8 cellular contexts compared by ENCODE assay signal in the genomic region with DNA sequence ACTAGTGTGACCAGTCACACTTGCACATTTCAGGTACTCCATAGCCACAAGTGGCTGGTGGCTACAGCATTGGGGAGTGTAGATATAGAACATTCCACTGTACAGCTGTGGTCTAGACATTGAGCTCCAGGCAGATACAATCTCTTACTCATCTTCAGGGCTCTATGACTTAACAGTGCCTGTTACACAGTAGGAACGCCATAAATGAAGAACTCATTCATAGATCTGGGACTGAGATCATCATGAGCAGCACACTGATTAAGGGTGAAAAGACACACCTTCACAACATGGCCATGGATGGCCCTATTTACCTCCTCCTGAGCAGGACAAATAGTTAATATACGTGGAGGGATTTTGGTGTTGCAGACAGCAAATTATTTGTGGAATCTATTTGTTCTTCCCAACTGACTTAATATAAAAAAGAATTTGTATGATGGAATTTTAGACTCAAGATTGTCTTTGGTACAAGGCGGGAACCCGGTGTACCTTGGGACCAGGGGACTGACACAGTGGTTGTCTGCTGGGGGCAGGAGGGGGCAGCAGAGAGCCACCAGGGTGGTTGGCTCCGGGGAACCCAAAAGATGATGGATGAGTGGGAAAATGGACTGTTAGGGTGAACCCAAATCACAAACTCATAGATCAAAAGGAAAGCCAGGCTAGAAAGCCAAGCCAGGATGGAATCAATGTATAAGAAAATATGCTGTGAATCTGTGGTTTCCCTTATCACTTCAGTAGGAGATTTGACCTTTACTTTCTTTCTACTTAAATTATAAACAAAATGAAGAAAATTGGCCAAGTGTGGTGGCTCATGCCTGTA. TPM values are rescaled to one million over a fixed set of nuclear protein-coding genes. Genes with fewer than 3 reads are reported as not detected.
A peak's percentile ranks its signal among the peaks of the same experiment; 100 is the strongest.
DNase-seq lines count a peak whose midpoint lies in the region; ATAC-seq and TF ChIP-seq lines count a peak whose summit lies in the region.

No MANE protein-coding gene starts in this region.

- no peak overlapping the region for H3K4me2 ChIP-seq in SU-DHL-6 (ENCODE audit: low read depth, low read length, poor library complexity, severe bottlenecking)

- H3K9me3 ChIP-seq in SU-DHL-6 (ENCODE audit: insufficient read depth, low read length) (no peaks in the 10 kb centered on the region), adipocyte (ENCODE audit: control insufficient read depth, low read length) (no peaks in the 10 kb centered on the region), right cardiac atrium (ENCODE audit: control insufficient read depth, low read length) (no peaks in the 10 kb centered on the region), spleen (peaks cover 0 to 9% (median 5%) of the 10 kb centered on the region in 8 donors)

- DNase-seq in NCI-H2227 (lab: John Stamatoyannopoulos, UW; ENCODE audit: unreplicated experiment) = peak; percentile 23
- no peak for DNase-seq in NCI-H2227 treated with DMSO at 0.1 percent for 48 hours (lab: John Stamatoyannopoulos, UW)
- peak; percentile 2 for DNase-seq in KG1 (lab: John Stamatoyannopoulos, UW)
- DNase-seq in adipocyte (ENCODE audit: low read depth) = peak; percentile 75
- peak; percentile 62 to 83 (median 83) for DNase-seq in right cardiac atrium
- DNase-seq in spleen = peak; percentile 82

- H3K4me1 ChIP-seq in adipocyte (ENCODE audit: control insufficient read depth, insufficient read depth, low read length) = peaks cover 8% of the 10 kb centered on the region
- H3K4me1 ChIP-seq in right cardiac atrium (ENCODE audit: control insufficient read depth, insufficient read depth, low read length) = no peaks in the 10 kb centered on the region
- peaks cover 0 to 16% (median 9%) of the 10 kb centered on the region in 6 donors for H3K4me1 ChIP-seq in spleen

- no peak for TF ChIP-seq POLR2A in spleen (IDR thresholded peaks at IDR 0.05)

- peak; percentile 91 for TF ChIP-seq CTCF in SU-DHL-6 (IDR thresholded peaks at IDR 0.05; ENCODE audit: insufficient read depth, low read length, poor library complexity, severe bottlenecking)
- TF ChIP-seq CTCF in spleen (IDR thresholded peaks at IDR 0.05 in 8 of 11, conservative IDR thresholded peaks at IDR 0.05 in 3 of 11) = peak; percentile 49 to 91 (median 75)

- H3K27me3 ChIP-seq in SU-DHL-6 (ENCODE audit: low read length) (no peaks in the 10 kb centered on the region), adipocyte (replicated peaks; ENCODE audit: control insufficient read depth, insufficient read depth, low read length) (no peaks in the 10 kb centered on the region), right cardiac atrium (ENCODE audit: control insufficient read depth, insufficient read depth) (no peaks in the 10 kb centered on the region), spleen (replicated peaks in 1 of 7) (no peaks in the 10 kb centered on the region)

- H3K79me2 ChIP-seq in SU-DHL-6 (ENCODE audit: insufficient read depth, low read length) = no peaks in the 10 kb centered on the region

- H3K27ac ChIP-seq in SU-DHL-6 (ENCODE audit: low read depth, low read length) (no peak overlapping the region), right cardiac atrium (ENCODE audit: low read length) (no peak overlapping the region), spleen (peak overlapping the region in 1 of 8 donors; percentile 25)

- intact Hi-C loops in right cardiac atrium (cut with DNase I) = loop anchor here in 1 of 4 donors (10.0 kb wide), 1 partner anchor 482 kb away; no protein-coding TSS in a partner anchor
- intact Hi-C loops in spleen (cut with DNase I; ENCODE audit: low total_unique reads) = no loop called here

- no peaks in the 10 kb centered on the region for H3F3A ChIP-seq in SU-DHL-6 (ENCODE audit: insufficient read depth)

- H3K36me3 ChIP-seq in SU-DHL-6 (ENCODE audit: low read length) = no peaks in the 10 kb centered on the region
- no peaks in the 10 kb centered on the region for H3K36me3 ChIP-seq in adipocyte (ENCODE audit: control insufficient read depth, insufficient read depth, low read length, severe bottlenecking)
- H3K36me3 ChIP-seq in spleen = no peaks in the 10 kb centered on the region

- WGBS in right cardiac atrium = 30% methylated on average over 5 of the region's 5 CpGs
- WGBS in spleen, 5 donors = 35 to 39% (median 37%) methylated on average over 5 of the region's 5 CpGs

- H3K9ac ChIP-seq in SU-DHL-6 (ENCODE audit: low read length) (0 out of 2 replicates have a peak overlapping the region, but pooled peaks have one; percentile 7), adipocyte (ENCODE audit: low read length) (no peak overlapping the region)

- no peaks in the 10 kb centered on the region for H3K9me2 ChIP-seq in SU-DHL-6 (replicated peaks; ENCODE audit: insufficient read depth, low read length)

- ATAC-seq in right cardiac atrium = peak; percentile 79 to 87
- ATAC-seq in GM19035 (IDR thresholded peaks at IDR 0.05; ENCODE audit: unreplicated experiment) = no peak

- H2AFZ ChIP-seq in SU-DHL-6 (ENCODE audit: low read depth, low read length, severe bottlenecking) = peak overlapping the region; percentile 95

- no peaks in the 10 kb centered on the region for H4K20me1 ChIP-seq in SU-DHL-6 (ENCODE audit: low read depth, low read length)

- H3K4me3 ChIP-seq in SU-DHL-6 (ENCODE audit: insufficient read depth, low read length, poor library complexity, severe bottlenecking) = no peak overlapping the region
- no peak overlapping the region for H3K4me3 ChIP-seq in adipocyte (ENCODE audit: low read length)
- H3K4me3 ChIP-seq in right cardiac atrium (ENCODE audit: low read length) = no peak overlapping the region
- no peak overlapping the region for H3K4me3 ChIP-seq in spleen

RNA-seq across cellular contexts. Expression of gene CPA2, which starts 24.3 kb away (rescaled TPM):
- total RNA-seq in right cardiac atrium (under 1 TPM in 1 of 4 donors, not detected in 3; 0.67 TPM), spleen (1 to 10 TPM in 1 of 7 donors, under 1 TPM in 1, not detected in 5; 0.84 to 1.5 TPM)
- polyA plus RNA-seq in right cardiac atrium (0.05 TPM), spleen (under 1 TPM; 0.13 to 0.28 (median 0.21) TPM)

RNA-seq across cellular contexts. Expression of gene SSMEM1, which starts 34.7 kb away (rescaled TPM):
- total RNA-seq in right cardiac atrium (not detected), spleen (not detected)
- polyA plus RNA-seq in right cardiac atrium (not detected), spleen (not detected)

RNA-seq across cellular contexts. Expression of gene TMEM209, which starts 37.2 kb away (rescaled TPM):
- total RNA-seq in right cardiac atrium (1 to 10 TPM; 8.9 to 9.8 (median 9.3) TPM), spleen (10 to 100 TPM; 15.5 to 25.4 (median 19.1) TPM)
- polyA plus RNA-seq in right cardiac atrium (5.2 TPM), spleen (1 to 10 TPM; 5.9 to 9.0 (median 8.1) TPM)

RNA-seq across cellular contexts. Expression of gene CPA4, which starts 50.6 kb away (rescaled TPM):
- under 1 TPM in 3 of 4 donors, not detected in 1; 0.34 to 0.84 (median 0.65) TPM for total RNA-seq in right cardiac atrium
- 0.02 TPM for polyA plus RNA-seq in right cardiac atrium
- total RNA-seq in spleen = 1 to 10 TPM in 3 of 7 donors, under 1 TPM in 4; 0.40 to 3.3 (median 0.93) TPM
- under 1 TPM; 0.15 to 0.64 (median 0.20) TPM for polyA plus RNA-seq in spleen
